12 cellular contexts compared by ENCODE assay signal in the genomic region with DNA sequence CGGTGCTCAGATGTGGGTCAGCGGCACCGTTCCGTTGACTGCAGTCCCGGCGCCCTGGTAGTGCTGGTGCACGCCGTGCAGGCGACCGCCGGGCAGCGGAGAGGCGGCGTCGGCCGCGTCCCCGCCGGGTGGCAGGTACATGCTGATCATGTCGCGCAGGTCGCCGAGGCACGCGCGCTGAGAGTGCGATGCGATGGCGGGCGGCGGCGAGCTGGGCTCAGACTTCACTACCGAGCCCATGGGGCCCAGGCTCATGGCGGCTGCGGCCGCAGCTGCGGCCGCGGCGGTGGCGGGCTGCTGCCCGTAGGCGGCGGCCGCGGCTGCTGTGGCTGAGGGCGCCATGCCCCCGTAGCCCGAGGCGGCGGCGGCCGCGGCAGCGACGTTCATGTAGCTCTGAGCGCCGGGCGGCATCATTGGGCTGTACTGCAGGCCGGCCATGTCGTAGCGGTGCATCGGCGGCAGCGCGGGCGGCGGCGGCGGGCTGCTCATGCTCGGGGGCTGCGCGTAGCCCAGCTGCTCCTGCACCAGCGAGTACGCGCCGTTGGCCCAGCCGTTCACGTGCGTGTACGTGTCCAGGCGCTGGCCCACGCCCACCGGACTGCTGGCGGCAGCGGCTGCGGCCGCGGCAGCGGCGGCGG. TPM values are rescaled to one million over a fixed set of nuclear protein-coding genes. Genes with fewer than 3 reads are reported as not detected.
DNase-seq lines count a peak whose midpoint lies in the region; ATAC-seq and TF ChIP-seq lines count a peak whose summit lies in the region.
"Had no signal": no experiment of that assay in that cellular context is flagged by ENCODE, and none has a peak within 500 bp of the region (broad histone marks: within the 10 kb centered on the region; RNA-seq: fewer than 3 reads in every experiment).

No MANE protein-coding gene starts in this region.

- H3T11ph ChIP-seq in H9 (ENCODE audit: low read length), result no peak overlapping the region

- H3K36me3 Mint-ChIP-seq in H9 (ENCODE audit: insufficient read depth in 1 of 3, low read depth in 3 of 3), result peaks cover 0 to 15% (median 11%) of the 10 kb centered on the region in 3 experiments; a peak in 5 of 7 replicates
- H3K36me3 Mint-ChIP-seq: activated naive CD8-positive, alpha-beta T cell; mesothelial cell of epicardium had no signal

- H2AFZ ChIP-seq in H9 (ENCODE audit: low read length) (no peak overlapping the region), smooth muscle cell (ENCODE audit: low read depth) (no peak overlapping the region)

- H3K79me2 ChIP-seq in H9 (ENCODE audit: insufficient read depth, low read length) (no peaks in the 10 kb centered on the region), smooth muscle cell (ENCODE audit: low read depth) (no peaks in the 10 kb centered on the region)

- no peak overlapping the region for H2BK20ac ChIP-seq in H9 (ENCODE audit: low read depth, low read length, poor library complexity, severe bottlenecking)

- H3K23ac ChIP-seq in H9 (ENCODE audit: insufficient read length, low read depth, low read length), result no peak overlapping the region

- H3K9ac ChIP-seq in H9 (ENCODE audit: extremely low read depth, insufficient read length, low read length) (no peak overlapping the region), smooth muscle cell (ENCODE audit: low read depth) (no peak overlapping the region)

- ATAC-seq in GM18517 (IDR thresholded peaks at IDR 0.05; ENCODE audit: unreplicated experiment) (no peak), HG02885 (IDR thresholded peaks at IDR 0.05; ENCODE audit: poor library complexity, unreplicated experiment) (no peak)

- no peak overlapping the region for H3K18ac ChIP-seq in H9 (ENCODE audit: insufficient read length, low read depth, low read length)

- H3K4me1 ChIP-seq in H9 (ENCODE audit: insufficient read depth, low read length), result no peaks in the 10 kb centered on the region; the same call in 1 of the 2 replicates
- H3K4me1 ChIP-seq in iPS DF 6.9 (ENCODE audit: control insufficient read depth, insufficient read depth, low read length), result no peaks in the 10 kb centered on the region
- no peaks in the 10 kb centered on the region for H3K4me1 ChIP-seq in smooth muscle cell (ENCODE audit: low read depth)
- peaks cover 3% of the 10 kb centered on the region; the same call in 1 of the 2 replicates for H3K4me1 ChIP-seq in HAP-1

- H2BK5ac ChIP-seq in H9 (ENCODE audit: insufficient read length, low read length), result no peak overlapping the region

- peaks cover 14 to 18% of the 10 kb centered on the region in 2 experiments for H3K9me3 Mint-ChIP-seq in H9
- H3K9me3 Mint-ChIP-seq: mesothelial cell of epicardium had no signal

- H2BK15ac ChIP-seq in H9 (ENCODE audit: low read depth, low read length), result no peak overlapping the region

- no peak overlapping the region for H3K27ac ChIP-seq in H9 (ENCODE audit: insufficient read length, low read depth, low read length)
- no peak overlapping the region for H3K27ac ChIP-seq in iPS DF 6.9 (ENCODE audit: low read length)
- no peak overlapping the region for H3K27ac ChIP-seq in smooth muscle cell (ENCODE audit: low read depth)

- H3K9me3 ChIP-seq in H9 (ENCODE audit: control insufficient read depth, low read depth, low read length), result no peaks in the 10 kb centered on the region
- no peaks in the 10 kb centered on the region for H3K9me3 ChIP-seq in iPS DF 6.9 (ENCODE audit: control insufficient read depth, insufficient read depth, low read length)
- no peaks in the 10 kb centered on the region for H3K9me3 ChIP-seq in smooth muscle cell (replicated peaks; ENCODE audit: low read depth)
- peaks cover 7% of the 10 kb centered on the region; the same call in 1 of the 2 replicates for H3K9me3 ChIP-seq in HAP-1

- no peaks in the 10 kb centered on the region for H4K20me1 ChIP-seq in H9 (ENCODE audit: control insufficient read depth, insufficient read depth, insufficient read length)
- no peaks in the 10 kb centered on the region for H4K20me1 ChIP-seq in smooth muscle cell (ENCODE audit: low read depth)

- H3K27me3 ChIP-seq in H9 (ENCODE audit: insufficient read depth, low read length), result peaks cover 25% of the 10 kb centered on the region; the same call in 1 of the 2 replicates
- peaks cover 24% of the 10 kb centered on the region for H3K27me3 ChIP-seq in iPS DF 6.9 (ENCODE audit: control insufficient read depth, insufficient read depth, low read length)
- H3K27me3 ChIP-seq in smooth muscle cell (ENCODE audit: low read depth), result peaks cover 97% of the 10 kb centered on the region
- no peaks in the 10 kb centered on the region for H3K27me3 ChIP-seq in HAP-1 (ENCODE audit: low read depth)

- H2BK120ac ChIP-seq in H9 (ENCODE audit: low read depth, low read length, poor library complexity, severe bottlenecking), result no peak overlapping the region

- peak overlapping the region; percentile 77 to 80; a peak in 3 of 5 replicates for H3K4me3 Mint-ChIP-seq in H9

- in situ Hi-C loops in HAP-1 (cut with MboI; ENCODE audit: low sequenced_read_pairs), result no loop called here

- H3K4me2 ChIP-seq in H9 (ENCODE audit: insufficient read depth, insufficient read length, low read length) (peak overlapping the region; percentile 81), smooth muscle cell (peak overlapping the region; percentile 74)

- H3K36me3 ChIP-seq in iPS DF 6.9 (ENCODE audit: control insufficient read depth, insufficient read depth, low read length) (no peaks in the 10 kb centered on the region), smooth muscle cell (ENCODE audit: low read depth) (no peaks in the 10 kb centered on the region), HAP-1 (replicated peaks) (no peaks in the 10 kb centered on the region)

- peaks cover 34% of the 10 kb centered on the region for H3K23me2 ChIP-seq in H9 (ENCODE audit: insufficient read length, low read depth, low read length, poor library complexity, severe bottlenecking)

- H4K5ac ChIP-seq in H9 (ENCODE audit: insufficient read length, low read depth, low read length), result no peak overlapping the region

- no peak overlapping the region for H3K4ac ChIP-seq in H9 (ENCODE audit: low read depth, low read length)

- H4K91ac ChIP-seq in H9 (ENCODE audit: insufficient read length, low read depth, low read length), result no peak overlapping the region

- H3K4me3 ChIP-seq in iPS DF 6.9 (ENCODE audit: low read length), result peak overlapping the region; percentile 83
- H3K4me3 ChIP-seq in smooth muscle cell, result peak overlapping the region; percentile 39
- no peak overlapping the region for H3K4me3 ChIP-seq in HAP-1

- H3K27ac Mint-ChIP-seq in H9, result no peak overlapping the region
- H3K27ac Mint-ChIP-seq: activated naive CD8-positive, alpha-beta T cell; mesothelial cell of epicardium had no signal

- H3K4me1 Mint-ChIP-seq in H9, result peaks cover 62 to 64% of the 10 kb centered on the region in 2 experiments

- peaks cover 93% of the 10 kb centered on the region for H3K27me3 Mint-ChIP-seq in H9 (ENCODE audit: low read depth)

- WGBS in H9 (ENCODE audit: extremely low coverage, insufficient read length, low lambda C conversion rate), result no CpG with 5 or more reads among the region's 92 CpGs
- no CpG with 5 or more reads among the region's 92 CpGs for WGBS in iPS DF 6.9 (ENCODE audit: insufficient coverage, insufficient read length)
- WGBS in smooth muscle cell (ENCODE audit: low lambda C conversion rate), result 50% methylated on average over 68 of the region's 92 CpGs

- DNase-seq in H9 (peak; percentile 39), amygdala (lab: John Stamatoyannopoulos, UW) (peak in 31 of 56 donors; percentile 2 to 56 (median 18)), iPS DF 6.9 (ENCODE audit: low read depth, low spot score) (no peak), smooth muscle cell (lab: John Stamatoyannopoulos, UW; ENCODE audit: unreplicated experiment) (no peak), activated gamma-delta T cell (lab: John Stamatoyannopoulos, UW) (no peak), HAP-1 (ENCODE audit: low spot score in 2 of 2) (no peak)
- DNase-seq: NCI-H1436 had no signal

- H3K56ac ChIP-seq in H9 (ENCODE audit: insufficient read length, low read depth, low read length), result no peak overlapping the region

- peak overlapping the region; percentile 65; the same call in 1 of the 2 replicates for H3K14ac ChIP-seq in H9 (ENCODE audit: insufficient read depth, low read length)

- no peaks in the 10 kb centered on the region for H3F3A ChIP-seq in smooth muscle cell (ENCODE audit: low read depth)

- no peaks in the 10 kb centered on the region for H3K79me1 ChIP-seq in H9 (ENCODE audit: insufficient read depth, low read depth, low read length, poor library complexity, severe bottlenecking)

- H4K8ac ChIP-seq in H9 (replicated peaks; ENCODE audit: insufficient read length, low read depth, low read length), result no peak overlapping the region

- TF ChIP-seq CTCF in H9 (conservative IDR thresholded peaks at IDR 0.05), result 0 out of 3 replicates have a peak, but pooled peaks have one; percentile 30
- TF ChIP-seq CTCF in smooth muscle cell (IDR thresholded peaks at IDR 0.05; ENCODE audit: borderline replicate concordance, insufficient read depth, poor library complexity, severe bottlenecking), result no peak

- no peak overlapping the region for H2BK12ac ChIP-seq in H9 (ENCODE audit: insufficient read length, low read depth, low read length)

- no peak overlapping the region for H2AK5ac ChIP-seq in H9 (ENCODE audit: insufficient read length, low read length)

RNA-seq across cellular contexts. Expression of a gene that starts 1.0 kb away (rescaled TPM):
- total RNA-seq in H9 (2021) (7.7 and 8.5 TPM in 2 replicates), smooth muscle cell (not detected in 2 replicates)
- polyA plus RNA-seq in smooth muscle cell, result not detected in 2 replicates
- total RNA-seq: mesothelial cell of epicardium; T-helper 2 cell treated with Interferon-gamma antibody and Interleukin-4, amounts not matched to agents 100 ng/mL and 5 ng/mL, for 36 hours had no signal

Comparison
In these comparisons a context has a peak if more than half of its experiments do, and no peak if none do; other contexts are left out.
1. DNase-seq: peak in H9 (single experiment) and amygdala (31 of 56); none in iPS DF 6.9 (single experiment), smooth muscle cell (single experiment), activated gamma-delta T cell (single experiment) and HAP-1 (0 of 2).